Comparison of ENCODE assay signal across 9 cellular contexts in genomic region chr11:63762662-63763505, GRCh38. TPM values are rescaled to one million over a fixed set of nuclear protein-coding genes. Genes with fewer than 3 reads are reported as not detected.
DNase-seq lines count a peak whose midpoint lies in the region; TF ChIP-seq lines count a peak whose summit lies in the region.
"Had no signal": no experiment of that assay in that cellular context is flagged by ENCODE, and none has a peak within 500 bp of the region (broad histone marks: within the 10 kb centered on the region; RNA-seq: fewer than 3 reads in every experiment).

No MANE protein-coding gene starts in this region.

- peaks cover 0 to 52% of the 10 kb centered on the region in 2 donors for H3K4me1 ChIP-seq in right atrium auricular region

- TF ChIP-seq CTCF in right atrium auricular region (IDR thresholded peaks at IDR 0.05): peak in 1 of 2 donors; percentile 48

- H3K36me3 ChIP-seq in right atrium auricular region: peaks cover 5% of the 10 kb centered on the region

- H3K27ac ChIP-seq in right atrium auricular region: peak overlapping the region; percentile 66 to 73

- H3K27me3 ChIP-seq in right atrium auricular region: no peaks in the 10 kb centered on the region

- H3K4me3 ChIP-seq in right atrium auricular region: peak overlapping the region; percentile 45 to 60

- no peaks in the 10 kb centered on the region for H3K9me3 ChIP-seq in right atrium auricular region

- intact Hi-C loops in posterior vena cava (cut with DNase I): no loop called here

- peak; percentile 28 for DNase-seq in DMS153 treated with DMSO at 0.1 percent for 48 hours (lab: John Stamatoyannopoulos, UW; ENCODE audit: unreplicated experiment)
- peak; percentile 64 for DNase-seq in amniotic epithelial cell (ENCODE audit: low read depth)
- no peak for DNase-seq in right atrium auricular region (ENCODE audit: low spot score)
- peak; percentile 84 for DNase-seq in posterior vena cava (ENCODE audit: low spot score)
- no peak for DNase-seq in SHP77 (lab: John Stamatoyannopoulos, UW)
- DNase-seq in middle frontal gyrus (ENCODE audit: extremely low spot score, low spot score): no peak
- no peak for DNase-seq in stimulated activated CD8-positive, alpha-beta memory T cell treated with anti-CD3 and anti-CD28 coated beads, Interleukin-4, amount 100 ng/mL, for 48 hours
- DNase-seq in GDM1 (lab: John Stamatoyannopoulos, UW): no peak
- DNase-seq: activated T-cell treated with anti-CD3 and anti-CD28 coated beads for 4 hours had no signal

RNA-seq across cellular contexts. Expression of gene ZFTA, which starts 5.7 kb away (rescaled TPM):
- total RNA-seq in right atrium auricular region (10 to 100 TPM; 12.2 to 18.5 TPM), posterior vena cava (10 to 100 TPM; 13.0 to 21.8 TPM)

RNA-seq across cellular contexts. Expression of gene SPINDOC, which starts 50.4 kb away (rescaled TPM):
- total RNA-seq in right atrium auricular region (10 to 100 TPM in 1 of 2 donors, 1 to 10 TPM in 1; 7.0 to 12.1 TPM), posterior vena cava (10 to 100 TPM; 11.8 to 15.1 TPM)

Comparison
In these comparisons a context has a peak if more than half of its experiments do, and no peak if none do; other contexts are left out.
1. DNase-seq: peak in DMS153 treated with DMSO at 0.1 percent for 48 hours (single experiment), amniotic epithelial cell (single experiment) and posterior vena cava (single experiment); none in right atrium auricular region (single experiment), SHP77 (0 of 2), middle frontal gyrus (single experiment), stimulated activated CD8-positive, alpha-beta memory T cell treated with anti-CD3 and anti-CD28 coated beads, Interleukin-4, amount 100 ng/mL, for 48 hours (single experiment) and GDM1 (single experiment).